18 cellular contexts compared by ENCODE assay signal in the genomic region with DNA sequence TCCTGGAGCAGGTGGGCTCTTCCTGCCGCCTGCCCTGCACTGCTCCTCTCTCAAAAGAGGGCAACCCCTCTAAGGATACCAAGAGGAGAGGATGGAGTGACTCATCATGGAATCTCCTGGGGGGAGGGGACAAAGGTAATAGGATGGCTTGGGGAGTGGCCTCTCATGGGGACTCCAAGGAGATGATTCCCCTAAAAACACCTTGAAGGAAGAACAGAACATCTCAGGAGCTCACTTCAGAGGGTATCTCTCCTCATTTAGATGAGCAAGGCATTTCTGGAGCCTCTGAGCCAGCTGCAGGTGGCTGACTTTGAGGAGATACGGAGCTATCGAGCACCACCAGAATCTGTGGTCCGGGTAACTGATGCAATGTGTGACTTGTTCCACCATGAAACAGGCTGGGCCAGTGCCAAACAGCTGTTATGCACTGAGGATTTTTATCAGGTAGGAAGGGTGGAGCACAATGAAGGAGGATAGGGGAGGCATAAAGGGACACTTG. TPM values are rescaled to one million over a fixed set of nuclear protein-coding genes. Genes with fewer than 3 reads are reported as not detected.
DNase-seq lines count a peak whose midpoint lies in the region; ATAC-seq, FAIRE-seq and TF ChIP-seq lines count a peak whose summit lies in the region.
"Had no signal": no experiment of that assay in that cellular context is flagged by ENCODE, and none has a peak within 500 bp of the region (broad histone marks: within the 10 kb centered on the region; RNA-seq: fewer than 3 reads in every experiment).

No MANE protein-coding gene starts in this region.

- TF ChIP-seq RAD21 in H1 (IDR thresholded peaks at IDR 0.05 in 1 of 2, conservative IDR thresholded peaks at IDR 0.05 in 1 of 2; ENCODE audit: low read depth in 2 of 2, low read length in 2 of 2): no peak

- H3K4me3 ChIP-seq in H1 (ENCODE audit: extremely low read depth in 1 of 4, insufficient read depth in 2 of 4, low read depth in 3 of 4, low read length in 4 of 4) (no peak overlapping the region), lung (no peak overlapping the region)
- H3K4me3 ChIP-seq: GM12878, HAP-1, PC-9, SJCRH30 had no signal

- DNase-seq in EH (ENCODE audit: low read depth): peak; percentile 5
- DNase-seq in M059J (ENCODE audit: low read depth): peak; percentile 11
- DNase-seq in H1 (ENCODE audit: low read depth in 1 of 2, low spot score in 2 of 2): no peak
- DNase-seq in lung (ENCODE audit: low spot score): peak; percentile 18
- DNase-seq in effector CD4-positive, alpha-beta T cell: no peak
- no peak for DNase-seq in stimulated activated CD4-positive, alpha-beta T cell treated with anti-CD3 and anti-CD28 coated beads, Interleukin-15, amount 100 ng/mL, for 24 hours
- no peak for DNase-seq in KG1 (lab: John Stamatoyannopoulos, UW)
- DNase-seq: ACHN, Karpas-422, MM.1S, NCI-H1092, NCI-H2081, NCI-H748 treated with DMSO at 0.1 percent for 48 hours, PC-9 had no signal

- H4K5ac ChIP-seq in H1 (ENCODE audit: insufficient read length, low read depth, low read length): no peak overlapping the region

- no peak overlapping the region for H2BK5ac ChIP-seq in H1 (ENCODE audit: low read depth, low read length)

- H3K4me2 ChIP-seq in H1 (ENCODE audit: insufficient read depth in 1 of 2, low read depth in 2 of 2, low read length in 2 of 2): no peak overlapping the region
- H3K4me2 ChIP-seq: PC-9 had no signal

- TF ChIP-seq CTCF in H1 (IDR thresholded peaks at IDR 0.05; ENCODE audit: control extremely low read depth in 1 of 3, insufficient read depth in 1 of 3, low read depth in 1 of 3, low read length in 3 of 3) (no peak), lung (IDR thresholded peaks at IDR 0.05; ENCODE audit: control extremely low read depth, extremely low read depth) (no peak)

- no peak overlapping the region for H2BK12ac ChIP-seq in H1 (ENCODE audit: low read depth, low read length)

- H3K4me1 ChIP-seq in H1 (replicated peaks in 1 of 4; ENCODE audit: control insufficient read depth in 3 of 4, insufficient read depth in 4 of 4, low read length in 3 of 4): peaks cover 0 to 7% (median 2%) of the 10 kb centered on the region in 4 experiments; a peak in 4 of 7 replicates
- H3K4me1 ChIP-seq in lung (ENCODE audit: control insufficient read depth in 2 of 2, insufficient read depth in 2 of 2, low read length in 2 of 2): no peaks in the 10 kb centered on the region
- H3K4me1 ChIP-seq: HAP-1, SJCRH30 had no signal

- H3K27me3 ChIP-seq in H1 (replicated peaks in 1 of 4; ENCODE audit: control insufficient read depth in 3 of 4, extremely low read depth in 1 of 4, insufficient read depth in 3 of 4, low read length in 3 of 4) (peaks cover 0 to 2% (median 0%) of the 10 kb centered on the region in 4 experiments; a peak in 1 of 7 replicates), lung (ENCODE audit: control insufficient read depth, insufficient read depth) (no peaks in the 10 kb centered on the region)
- H3K27me3 ChIP-seq: SJCRH30 had no signal

- WGBS in H1 (ENCODE audit: extremely low coverage in 1 of 2, insufficient coverage in 1 of 2, insufficient read length in 1 of 2, insufficient replicate concordance in 2 of 2, low coverage in 1 of 2, low lambda C conversion rate in 2 of 2, missing lambda C conversion rate in 1 of 2), 2 experiments: 94% methylated on average over 4 of the region's 4 CpGs; no CpG with 5 or more reads in 1 of the 2 experiments
- WGBS in lung, 2 donors: 94 to 95% methylated on average over 4 of the region's 4 CpGs

- no peak overlapping the region for H3K14ac ChIP-seq in H1 (ENCODE audit: insufficient read length)

- H3K36me3 ChIP-seq in H1 (ENCODE audit: control insufficient read depth in 2 of 4, insufficient read depth in 4 of 4, low read length in 3 of 4) (no peaks in the 10 kb centered on the region), lung (ENCODE audit: control insufficient read depth in 2 of 2, insufficient read depth in 2 of 2, low read length in 2 of 2) (peaks cover 0 to 9% of the 10 kb centered on the region in 2 donors)
- H3K36me3 ChIP-seq: HAP-1, SJCRH30 had no signal

- no peak overlapping the region for H2BK15ac ChIP-seq in H1 (ENCODE audit: low read length)

- TF ChIP-seq POLR2A in H1 (IDR thresholded peaks at IDR 0.05; ENCODE audit: control extremely low read depth in 1 of 2, low read depth in 2 of 2, low read length in 2 of 2): no peak

- no peak for TF ChIP-seq EP300 in H1 (IDR thresholded peaks at IDR 0.05; ENCODE audit: borderline replicate concordance in 1 of 2, low read depth in 2 of 2, low read length in 2 of 2)

- H3K4ac ChIP-seq in H1 (replicated peaks; ENCODE audit: insufficient read length, low read depth, low read length): no peak overlapping the region

- H3K27ac ChIP-seq in H1 (ENCODE audit: low read depth, low read length): no peak overlapping the region
- no peak overlapping the region for H3K27ac ChIP-seq in lung (ENCODE audit: low read depth in 1 of 2, low read length in 1 of 2)
- H3K27ac ChIP-seq: C4-2B, PC-9, SJCRH30 had no signal

- H3K9ac ChIP-seq in H1 (replicated peaks in 1 of 4; ENCODE audit: extremely low read depth in 1 of 4, low read depth in 3 of 4, low read length in 3 of 4): no peak overlapping the region

- H3K79me1 ChIP-seq in H1 (ENCODE audit: low read depth, low read length): no peaks in the 10 kb centered on the region

- no peak overlapping the region for H3K56ac ChIP-seq in H1 (replicated peaks; ENCODE audit: insufficient read length, low read depth, low read length)

- no peak overlapping the region for H3K18ac ChIP-seq in H1 (ENCODE audit: extremely low read depth, low read length)

- no peak overlapping the region for H4K8ac ChIP-seq in H1 (ENCODE audit: extremely low read depth, insufficient read depth, low read length)

- no peak overlapping the region for H2AK5ac ChIP-seq in H1 (ENCODE audit: low read depth, low read length)

- H2BK120ac ChIP-seq in H1 (replicated peaks; ENCODE audit: low read depth, low read length): no peak overlapping the region

- FAIRE-seq in H1 (lab: Jason Lieb, UNC): no peak
- FAIRE-seq: GM12878 had no signal

- H3K23me2 ChIP-seq in H1 (ENCODE audit: low read depth, low read length): no peaks in the 10 kb centered on the region

- H2BK20ac ChIP-seq in H1 (ENCODE audit: low read length): no peak overlapping the region

- POLR2A ChIA-PET in H1 (lab: Charles Lee; ENCODE audit: partially characterized antibody): interaction anchor here (0.9 to 1.6 kb wide), 3 partner anchors 9 to 62 kb away, joined by 3 to 5 read pairs (median 3); no protein-coding TSS in a partner anchor

- H3K23ac ChIP-seq in H1 (ENCODE audit: insufficient read length): no peak overlapping the region

- ATAC-seq in lung (ENCODE audit: insufficient read depth, low FRiP score): no peak
- ATAC-seq: GM12878 had no signal

- no peak overlapping the region for H4K91ac ChIP-seq in H1 (replicated peaks; ENCODE audit: insufficient read length, low read length)

- H4K20me1 ChIP-seq in H1 (replicated peaks in 1 of 2; ENCODE audit: control insufficient read depth in 1 of 2, insufficient read depth in 2 of 2, low read length in 2 of 2): no peaks in the 10 kb centered on the region

- no peak overlapping the region for H2AFZ ChIP-seq in H1 (ENCODE audit: low read length)
- H2AFZ ChIP-seq: PC-9 had no signal

- H3K79me2 ChIP-seq in H1 (ENCODE audit: control insufficient read depth in 1 of 2, insufficient read depth in 2 of 2, low read length in 2 of 2): no peaks in the 10 kb centered on the region

- CTCF ChIA-PET in H1 (lab: Charles Lee; ENCODE audit: partially characterized antibody): interaction anchor here (0.6 to 3.3 kb wide), 11 partner anchors 8 to 200 kb away, joined by 3 to 14 read pairs (median 3); no protein-coding TSS in a partner anchor

- H3K9me3 ChIP-seq in H1 (ENCODE audit: insufficient read depth in 2 of 2, low read depth in 1 of 2, low read length in 1 of 2) (no peaks in the 10 kb centered on the region), lung (ENCODE audit: control insufficient read depth in 2 of 2, insufficient read depth in 1 of 2, low read length in 1 of 2) (no peaks in the 10 kb centered on the region)
- H3K9me3 ChIP-seq: HAP-1, SJCRH30 had no signal

RNA-seq across cellular contexts. Expression of a gene that starts 40.2 kb away (rescaled TPM):
- 18.0 and 18.8 TPM in 2 replicates for total RNA-seq in M059J (2014; rRNA removed; shearing (Covaris generic))
- total RNA-seq in H1 (2021; fragmentation: NEBNext Ultra II Directional; extraction: Animal tissue kit (Norgen Biotek cat#: 25700)): 14.9 and 15.4 TPM in 2 replicates
- polyA plus RNA-seq in H1 (2011; rRNA removed) (3.6 and 4.2 TPM in 2 replicates), lung (10 to 100 TPM; 16.2 to 17.4 TPM)
- 4.0 TPM for polyA plus RNA-seq in H1 (2011; cell fraction: cytosol; rRNA removed)
- polyA plus RNA-seq in H1 (2011; cell fraction: nucleus; rRNA removed): 7.9 TPM
- 10.3 to 11.8 TPM (median 10.6 TPM) in 4 replicates for polyA plus RNA-seq in H1 (2012, experiment 1 of 2)
- 16.3 TPM for polyA plus RNA-seq in H1 (2012, experiment 2 of 2)
- polyA plus RNA-seq in H1 (2013, experiment 1 of 2): 14.9 TPM
- 14.9 TPM for polyA plus RNA-seq in H1 (2013, experiment 2 of 2)
- polyA minus RNA-seq in H1 (2011; rRNA and poly(A)+ RNA removed): 6.3 and 7.1 TPM in 2 replicates
- 6.8 TPM for polyA minus RNA-seq in H1 (2011; cell fraction: cytosol; rRNA and poly(A)+ RNA removed)
- polyA minus RNA-seq in H1 (2011; cell fraction: nucleus; rRNA and poly(A)+ RNA removed): 13.5 TPM
- total RNA-seq in lung: 10 to 100 TPM; 15.0 to 19.1 TPM

RNA-seq across cellular contexts. Expression of a gene that starts 40.4 kb away (rescaled TPM):
- 152 and 201 TPM in 2 replicates for total RNA-seq in M059J (2014; rRNA removed; shearing (Covaris generic))
- 91.4 and 103 TPM in 2 replicates for total RNA-seq in H1 (2021; fragmentation: NEBNext Ultra II Directional; extraction: Animal tissue kit (Norgen Biotek cat#: 25700))
- polyA plus RNA-seq in H1 (2011; rRNA removed) (117 and 132 TPM in 2 replicates), lung (100 to 1,000 TPM in 1 of 2 donors, 10 to 100 TPM in 1; 91.1 to 138 TPM)
- polyA plus RNA-seq in H1 (2011; cell fraction: cytosol; rRNA removed): 123 TPM
- polyA plus RNA-seq in H1 (2011; cell fraction: nucleus; rRNA removed): 135 TPM
- 95.0 to 112 TPM (median 104 TPM) in 4 replicates for polyA plus RNA-seq in H1 (2012, experiment 1 of 2)
- polyA plus RNA-seq in H1 (2012, experiment 2 of 2): 121 TPM
- polyA plus RNA-seq in H1 (2013, experiment 1 of 2): 98.3 TPM
- polyA plus RNA-seq in H1 (2013, experiment 2 of 2): 97.4 TPM
- polyA minus RNA-seq in H1 (2011; rRNA and poly(A)+ RNA removed): 132 and 144 TPM in 2 replicates
- polyA minus RNA-seq in H1 (2011; cell fraction: cytosol; rRNA and poly(A)+ RNA removed): 74.0 TPM
- polyA minus RNA-seq in H1 (2011; cell fraction: nucleus; rRNA and poly(A)+ RNA removed): 78.7 TPM
- 100 to 1,000 TPM; 134 to 147 TPM for total RNA-seq in lung

RNA-seq across cellular contexts. Expression of a gene that starts 48.8 kb away (rescaled TPM):
- total RNA-seq in M059J (2014; rRNA removed; shearing (Covaris generic)): 108 and 133 TPM in 2 replicates
- total RNA-seq in H1 (2021; fragmentation: NEBNext Ultra II Directional; extraction: Animal tissue kit (Norgen Biotek cat#: 25700)): 128 and 153 TPM in 2 replicates
- polyA plus RNA-seq in H1 (2011; rRNA removed) (213 and 242 TPM in 2 replicates), lung (100 to 1,000 TPM; 108 to 126 TPM)
- 166 TPM for polyA plus RNA-seq in H1 (2011; cell fraction: cytosol; rRNA removed)
- 334 TPM for polyA plus RNA-seq in H1 (2011; cell fraction: nucleus; rRNA removed)
- 232 to 283 TPM (median 269 TPM) in 4 replicates for polyA plus RNA-seq in H1 (2012, experiment 1 of 2)
- polyA plus RNA-seq in H1 (2012, experiment 2 of 2): 61.1 TPM
- 237 TPM for polyA plus RNA-seq in H1 (2013, experiment 1 of 2)
- 233 TPM for polyA plus RNA-seq in H1 (2013, experiment 2 of 2)
- polyA minus RNA-seq in H1 (2011; rRNA and poly(A)+ RNA removed): 83.0 and 89.5 TPM in 2 replicates
- polyA minus RNA-seq in H1 (2011; cell fraction: cytosol; rRNA and poly(A)+ RNA removed): 58.3 TPM
- polyA minus RNA-seq in H1 (2011; cell fraction: nucleus; rRNA and poly(A)+ RNA removed): 50.7 TPM
- total RNA-seq in lung: 100 to 1,000 TPM in 1 of 2 donors, 10 to 100 TPM in 1; 23.9 to 149 TPM

RNA-seq across cellular contexts. Expression of a gene that starts 56.1 kb away (rescaled TPM):
- 57.4 and 94.6 TPM in 2 replicates for total RNA-seq in M059J (2014; rRNA removed; shearing (Covaris generic))
- 34.9 and 36.1 TPM in 2 replicates for total RNA-seq in H1 (2021; fragmentation: NEBNext Ultra II Directional; extraction: Animal tissue kit (Norgen Biotek cat#: 25700))
- polyA plus RNA-seq in H1 (2011; rRNA removed): 58.4 and 77.5 TPM in 2 replicates
- polyA plus RNA-seq in H1 (2011; cell fraction: cytosol; rRNA removed): 38.3 TPM
- polyA plus RNA-seq in H1 (2011; cell fraction: nucleus; rRNA removed): 70.7 TPM
- polyA plus RNA-seq in H1 (2012, experiment 1 of 2): 36.5 to 45.0 TPM (median 42.0 TPM) in 4 replicates
- polyA plus RNA-seq in H1 (2012, experiment 2 of 2): 33.6 TPM
- 95.4 TPM for polyA plus RNA-seq in H1 (2013, experiment 1 of 2)
- 91.6 TPM for polyA plus RNA-seq in H1 (2013, experiment 2 of 2)
- 51.8 and 55.5 TPM in 2 replicates for polyA minus RNA-seq in H1 (2011; rRNA and poly(A)+ RNA removed)
- 59.5 TPM for polyA minus RNA-seq in H1 (2011; cell fraction: cytosol; rRNA and poly(A)+ RNA removed)
- 39.6 TPM for polyA minus RNA-seq in H1 (2011; cell fraction: nucleus; rRNA and poly(A)+ RNA removed)
- total RNA-seq in lung: 100 to 1,000 TPM; 124 to 150 TPM
- 100 to 1,000 TPM in 1 of 2 donors, 10 to 100 TPM in 1; 57.6 to 169 TPM for polyA plus RNA-seq in lung

Comparison
In these comparisons a context has a peak if more than half of its experiments do, and no peak if none do; other contexts are left out.
1. DNase-seq: peak in EH (single experiment), M059J (single experiment) and lung (single experiment); none in H1 (0 of 2), effector CD4-positive, alpha-beta T cell (single experiment), stimulated activated CD4-positive, alpha-beta T cell treated with anti-CD3 and anti-CD28 coated beads, Interleukin-15, amount 100 ng/mL, for 24 hours (single experiment) and KG1 (single experiment).